Comparison of ENCODE assay signal across 8 cellular contexts in the genomic region with DNA sequence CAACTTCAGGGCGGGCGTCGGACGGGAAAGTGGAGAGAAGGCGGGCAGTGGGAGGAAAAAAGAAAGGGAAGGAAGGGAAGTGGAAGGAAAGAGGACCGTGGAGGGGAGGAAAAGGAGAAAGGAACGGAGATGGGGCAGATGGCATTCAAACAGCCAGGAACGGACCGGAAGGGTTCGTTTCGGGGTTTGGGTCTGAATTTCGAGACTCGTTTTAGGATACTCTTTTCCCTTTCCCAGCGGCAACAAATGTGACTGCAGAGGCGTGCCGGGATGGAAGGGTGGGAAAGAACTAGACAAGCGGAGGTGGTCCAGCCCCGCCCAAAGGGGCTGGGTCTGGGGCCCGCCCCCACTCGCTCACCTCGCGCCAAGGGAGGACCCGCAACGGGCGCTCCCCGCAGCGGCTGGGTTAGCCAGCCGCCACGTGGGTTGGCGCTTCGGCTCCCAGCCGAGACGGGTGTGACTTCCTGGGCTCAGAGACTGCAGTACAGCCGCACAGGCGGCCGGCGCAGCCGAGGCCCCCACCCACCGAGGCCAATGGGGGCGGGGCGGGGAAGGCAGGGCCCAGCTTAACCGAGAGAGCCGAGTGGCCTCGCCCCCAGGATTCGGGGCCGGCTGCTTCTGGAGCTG. TPM values are rescaled to one million over a fixed set of nuclear protein-coding genes. Genes with fewer than 3 reads are reported as not detected.
DNase-seq lines count a peak whose midpoint lies in the region; ATAC-seq and TF ChIP-seq lines count a peak whose summit lies in the region.

No MANE protein-coding gene starts in this region.

- no TSS peak for BruUV-seq in PC-3 (replicated peaks; lab: Mats Ljungman, UMichigan)

- intact Hi-C loops in PC-3 (cut with micrococcal nuclease), result loop anchor here (1.0 to 5.0 kb wide), 6 partner anchors 42 to 482 kb away; partner anchors contain the start of genes TMEM167A and XRCC4

- peak overlapping the region; percentile 87 for H3K27ac ChIP-seq in PC-3 (ENCODE audit: low read length)
- peak overlapping the region; percentile 74 to 86 for H3K27ac ChIP-seq in right atrium auricular region
- no peak overlapping the region for H3K27ac ChIP-seq in parathyroid adenoma

- H3K36me3 ChIP-seq in PC-3 (ENCODE audit: low read depth, low read length) (no peaks in the 10 kb centered on the region), right atrium auricular region (no peaks in the 10 kb centered on the region), parathyroid adenoma (ENCODE audit: control insufficient read depth, insufficient read depth, low read length) (no peaks in the 10 kb centered on the region)

- H2AFZ ChIP-seq in PC-3 (ENCODE audit: low read length), result peak overlapping the region; percentile 98
- peak overlapping the region; percentile 66 for H2AFZ ChIP-seq in parathyroid adenoma

- no peaks in the 10 kb centered on the region for H3K9me2 ChIP-seq in PC-3 (replicated peaks; ENCODE audit: low read length)

- POLR2A ChIA-PET in PC-3 (lab: Charles Lee; ENCODE audit: unreplicated experiment), result no interaction called here

- no peaks in the 10 kb centered on the region for H3K9me3 ChIP-seq in PC-3 (ENCODE audit: low read length)
- no peaks in the 10 kb centered on the region for H3K9me3 ChIP-seq in right atrium auricular region
- H3K9me3 ChIP-seq in parathyroid adenoma (ENCODE audit: control insufficient read depth, low read length), result no peaks in the 10 kb centered on the region

- DNase-seq in DMS 273 treated with DMSO at 0.1 percent for 48 hours (lab: John Stamatoyannopoulos, UW) (peak; percentile 38), HS-27A (ENCODE audit: low read depth) (peak; percentile 60), PC-3 (peak; percentile 86), anterior cingulate cortex (lab: John Stamatoyannopoulos, UW) (peak in 53 of 58 donors; percentile 9 to 80 (median 48)), right atrium auricular region (ENCODE audit: low spot score) (peak; percentile 91)

- peaks cover 31% of the 10 kb centered on the region for H3K4me1 ChIP-seq in PC-3 (ENCODE audit: insufficient read depth, low read length)
- H3K4me1 ChIP-seq in right atrium auricular region, result peaks cover 0 to 44% of the 10 kb centered on the region in 2 donors
- peaks cover 2% of the 10 kb centered on the region for H3K4me1 ChIP-seq in parathyroid adenoma

- H4K20me1 ChIP-seq in PC-3 (ENCODE audit: low read length), result no peaks in the 10 kb centered on the region

- H3F3A ChIP-seq in PC-3 (ENCODE audit: low read length, unreplicated experiment), result no peaks in the 10 kb centered on the region

- peak; percentile 66 for ATAC-seq in GM19463 (IDR thresholded peaks at IDR 0.05; ENCODE audit: unreplicated experiment)
- peak; percentile 57 for ATAC-seq in PC-3
- ATAC-seq in HG03571 (IDR thresholded peaks at IDR 0.05; ENCODE audit: unreplicated experiment), result no peak

- TF ChIP-seq CTCF in PC-3 (conservative IDR thresholded peaks at IDR 0.05; ENCODE audit: low read depth, low read length) (no peak), right atrium auricular region (IDR thresholded peaks at IDR 0.05) (no peak), parathyroid adenoma (IDR thresholded peaks at IDR 0.05) (no peak)

- H3K4me2 ChIP-seq in PC-3 (ENCODE audit: low read length) (peak overlapping the region; percentile 96), parathyroid adenoma (ENCODE audit: low read length) (peak overlapping the region; percentile 34)

- H3K9ac ChIP-seq in PC-3 (ENCODE audit: low read length), result peak overlapping the region; percentile 83
- H3K9ac ChIP-seq in parathyroid adenoma, result no peak overlapping the region

- H3K27me3 ChIP-seq in PC-3 (ENCODE audit: low read length) (peaks cover 15% of the 10 kb centered on the region), right atrium auricular region (peaks cover 7 to 14% of the 10 kb centered on the region in 2 donors), parathyroid adenoma (ENCODE audit: control insufficient read depth, insufficient read depth, low read length) (no peaks in the 10 kb centered on the region)

- CTCF ChIA-PET in PC-3 (lab: Charles Lee), result no interaction called here

- H3K4me3 ChIP-seq in PC-3 (ENCODE audit: low read length) (peak overlapping the region; percentile 81), right atrium auricular region (peak overlapping the region; percentile 48 to 56), parathyroid adenoma (ENCODE audit: low read depth, low read length) (peak overlapping the region; percentile 13)

- H3K79me2 ChIP-seq in PC-3 (ENCODE audit: low read length) (no peaks in the 10 kb centered on the region), parathyroid adenoma (no peaks in the 10 kb centered on the region)

RNA-seq across cellular contexts. Expression of gene VCAN, which starts 2.7 kb away (rescaled TPM):
- total RNA-seq in PC-3 (2014; rRNA removed), result 6.2 and 6.7 TPM in 2 replicates
- 100 to 1,000 TPM in 1 of 2 donors, 10 to 100 TPM in 1; 72.0 to 139 TPM for total RNA-seq in right atrium auricular region

Comparison
In these comparisons a context has a peak if more than half of its experiments do, and no peak if none do; other contexts are left out.
1. DNase-seq: peak in every context shown above with its lines; median percentile 91 in right atrium auricular region; 86 in PC-3; 60 in HS-27A; 48 in anterior cingulate cortex; 38 in DMS 273 treated with DMSO at 0.1 percent for 48 hours.
2. H3K4me3 ChIP-seq: peak in every context shown above with its lines; median percentile 81 in PC-3; 52 in right atrium auricular region; 13 in parathyroid adenoma.